Comparison of ENCODE assay signal across 1 cellular context in the genomic region with DNA sequence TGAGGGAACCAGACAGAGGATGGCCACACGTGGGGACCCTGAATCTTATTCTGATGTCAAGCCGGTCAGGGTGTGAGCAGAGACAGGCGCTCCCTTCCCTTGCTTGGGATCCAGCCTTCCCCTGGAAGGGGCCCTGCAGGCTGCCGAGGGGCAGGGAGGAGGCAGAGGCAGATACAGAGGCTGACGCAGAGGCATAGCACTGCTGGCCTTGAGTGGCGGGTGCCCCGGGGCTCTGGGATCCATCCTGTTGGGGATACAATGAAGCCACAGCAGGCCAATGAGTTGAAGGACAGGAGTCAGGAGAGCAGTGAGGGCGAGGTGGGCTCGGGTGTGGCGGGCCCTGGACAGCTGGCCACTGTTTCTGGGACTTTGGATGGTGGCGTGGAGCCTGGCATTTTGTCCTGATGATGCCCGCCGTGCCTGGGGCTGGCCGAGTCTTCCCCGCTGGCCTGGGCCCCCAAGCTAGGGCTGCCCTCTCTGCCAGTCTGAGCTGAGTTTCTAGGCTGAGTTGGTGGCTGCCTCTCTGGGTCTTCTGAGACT.
TF ChIP-seq lines count a peak whose summit lies in the region.

No MANE protein-coding gene starts in this region.

TF ChIP-seq in A549, 52 proteins besides CTCF, POLR2A, EP300 and RAD21:
- no peak for TF ChIP-seq CHD4 (IDR thresholded peaks at IDR 0.05; ENCODE audit: borderline replicate concordance)
